23 cellular contexts compared by ENCODE assay signal in genomic region chr9:87269777-87270176, GRCh38.
A peak's percentile ranks its signal among the peaks of the same experiment; 100 is the strongest.
DNase-seq lines count a peak whose midpoint lies in the region; ATAC-seq and TF ChIP-seq lines count a peak whose summit lies in the region.
"Had no signal": no experiment of that assay in that cellular context is flagged by ENCODE, and none has a peak within 500 bp of the region (broad histone marks: within the 10 kb centered on the region; RNA-seq: fewer than 3 reads in every experiment).

No MANE protein-coding gene starts in this region.

- H3K36me3 ChIP-seq in skeletal muscle satellite cell (ENCODE audit: insufficient read depth, low read length): no peaks in the 10 kb centered on the region
- H3K36me3 ChIP-seq: WERI-Rb-1 had no signal

- intact Hi-C loops in activated CD4-positive, alpha-beta T cell treated with anti-CD3 and anti-CD28 coated beads for 36 hours (cut with DNase I, micrococcal nuclease): no loop called here

- peaks cover 11% of the 10 kb centered on the region for H3K27me3 Mint-ChIP-seq in activated CD4-positive, alpha-beta T cell treated with anti-CD3 and anti-CD28 coated beads for 36 hours

- H3K4me1 ChIP-seq in skeletal muscle satellite cell (ENCODE audit: control insufficient read depth, insufficient read depth, low read length): peaks cover 72% of the 10 kb centered on the region

- no peak overlapping the region for H3K27ac Mint-ChIP-seq in activated CD4-positive, alpha-beta T cell treated with anti-CD3 and anti-CD28 coated beads for 36 hours
- H3K27ac Mint-ChIP-seq: activated CD4-positive, alpha-beta T cell treated with anti-CD3 and anti-CD28 coated beads, Interleukin-2, amount 10 ng/mL, durations not matched to agents 24 days and 14 days; activated T-cell treated with anti-CD3 and anti-CD28 coated beads, Interleukin-2, amount 50 U/mL, for 24 hours had no signal

- no peaks in the 10 kb centered on the region for H3K36me3 Mint-ChIP-seq in activated CD4-positive, alpha-beta T cell treated with anti-CD3 and anti-CD28 coated beads for 36 hours (ENCODE audit: low read depth)

- ATAC-seq in SK-N-SH treated with all-trans-retinoic acid at 6 μM for 48 hours (peak; percentile 24), GM21515 (IDR thresholded peaks at IDR 0.05; ENCODE audit: unreplicated experiment) (no peak)
- no peak for ATAC-seq in activated CD4-positive, alpha-beta T cell treated with anti-CD3 and anti-CD28 coated beads for 36 hours
- ATAC-seq: foreskin keratinocyte had no signal

- peak overlapping the region; percentile 68 for H3K4me2 ChIP-seq in skeletal muscle satellite cell (ENCODE audit: low read length)

- H3K4me1 Mint-ChIP-seq in activated CD4-positive, alpha-beta T cell treated with anti-CD3 and anti-CD28 coated beads for 36 hours: peaks cover 8% of the 10 kb centered on the region

- H3K9me3 ChIP-seq in skeletal muscle satellite cell (replicated peaks; ENCODE audit: low read length): no peaks in the 10 kb centered on the region

- no peaks in the 10 kb centered on the region for H3K27me3 ChIP-seq in skeletal muscle satellite cell (ENCODE audit: control insufficient read depth, insufficient read depth, low read length)
- H3K27me3 ChIP-seq: foreskin keratinocyte had no signal

- peak overlapping the region; percentile 29 for H3K4me3 ChIP-seq in skeletal muscle satellite cell (ENCODE audit: low read length)

- POLR2A ChIA-PET in activated CD4-positive, alpha-beta T cell treated with anti-CD3 and anti-CD28 coated beads for 36 hours (lab: Charles Lee): no interaction called here

- CTCF ChIA-PET in activated CD4-positive, alpha-beta T cell treated with anti-CD3 and anti-CD28 coated beads for 36 hours (lab: Charles Lee): interaction anchor here (1.4 kb wide), 1 partner anchor 9 kb away, joined by 4 read pairs; no protein-coding TSS in a partner anchor

- H3K9me3 Mint-ChIP-seq in activated CD4-positive, alpha-beta T cell treated with anti-CD3 and anti-CD28 coated beads for 36 hours (ENCODE audit: low read depth): no peaks in the 10 kb centered on the region
- H3K9me3 Mint-ChIP-seq: activated CD4-positive, alpha-beta T cell treated with anti-CD3 and anti-CD28 coated beads, Interleukin-2, amount 10 ng/mL, durations not matched to agents 24 days and 14 days; activated T-cell treated with anti-CD3 and anti-CD28 coated beads, Interleukin-2, amount 50 U/mL, for 24 hours had no signal

- peak overlapping the region; percentile 89 for H3K9ac ChIP-seq in skeletal muscle satellite cell (ENCODE audit: low read depth, low read length)

- H3K4me3 Mint-ChIP-seq in activated CD4-positive, alpha-beta T cell treated with anti-CD3 and anti-CD28 coated beads for 36 hours: no peak overlapping the region
- H3K4me3 Mint-ChIP-seq: activated CD4-positive, alpha-beta T cell treated with anti-CD3 and anti-CD28 coated beads, Interleukin-2, amount 10 ng/mL, durations not matched to agents 24 days and 14 days; activated T-cell treated with anti-CD3 and anti-CD28 coated beads, Interleukin-2, amount 50 U/mL, for 24 hours had no signal

- DNase-seq in EH (ENCODE audit: low read depth) (peak; percentile 54), fibroblast of gingiva (ENCODE audit: low read depth) (peak; percentile 11), NCI-H524 treated with DMSO at 0.1 percent for 48 hours (lab: John Stamatoyannopoulos, UW) (no peak), hepatic stellate cell (ENCODE audit: low spot score) (no peak)
- no peak for DNase-seq in activated CD4-positive, alpha-beta T cell treated with anti-CD3 and anti-CD28 coated beads for 36 hours
- DNase-seq: activated CD4-positive, alpha-beta T cell treated with anti-CD3 and anti-CD28 coated beads, Interleukin-2, amount 10 ng/mL, durations not matched to agents 24 days and 14 days; activated T-cell treated with anti-CD3 and anti-CD28 coated beads, Interleukin-2, amount 50 U/mL, for 24 hours; C1 segment of cervical spinal cord; DMS79; effector memory CD4-positive, alpha-beta T cell; erythroblast; foreskin keratinocyte; Kasumi-1; MV-4-11; NCI-H1436 treated with DMSO at 0.1 percent for 48 hours; NCI-H2107; NCI-H446; nucleus accumbens; stimulated activated CD4-positive, alpha-beta T cell treated with anti-CD3 and anti-CD28 coated beads, Interleukin-2, amount 100 ng/mL, for 24 hours; WERI-Rb-1 had no signal

TF ChIP-seq in SK-N-SH treated with all-trans-retinoic acid at 6 μM for 48 hours, 23 proteins besides CTCF, POLR2A, EP300 and RAD21:
- TF ChIP-seq OSR1 (CRISPR knock-in tag; IDR thresholded peaks at IDR 0.05) (no peak), CREB5 (CRISPR knock-in tag; IDR thresholded peaks at IDR 0.05; ENCODE audit: low read depth) (no peak), TSHZ2 (CRISPR knock-in tag; IDR thresholded peaks at IDR 0.05) (no peak), TCF4 (CRISPR knock-in tag; IDR thresholded peaks at IDR 0.05; ENCODE audit: borderline replicate concordance) (no peak), SNAI2 (CRISPR knock-in tag; IDR thresholded peaks at IDR 0.05) (no peak), ESRRG (CRISPR knock-in tag; IDR thresholded peaks at IDR 0.05) (no peak), ZNF70 (CRISPR knock-in tag; IDR thresholded peaks at IDR 0.05) (no peak)

Comparison
In these comparisons a context has a peak if more than half of its experiments do, and no peak if none do; other contexts are left out.
1. DNase-seq: peak in EH (single experiment) and fibroblast of gingiva (single experiment); none in activated CD4-positive, alpha-beta T cell treated with anti-CD3 and anti-CD28 coated beads for 36 hours (single experiment), NCI-H524 treated with DMSO at 0.1 percent for 48 hours (single experiment) and hepatic stellate cell (single experiment).